ENCODE assay signal across 21 cellular contexts in genomic region chr12:56061982-56062381, GRCh38.
"Had no signal": no experiment of that assay in that cellular context is flagged by ENCODE, and none has a peak within 500 bp of the region (broad histone marks: within the 10 kb centered on the region; RNA-seq: fewer than 3 reads in every experiment).

No MANE protein-coding gene starts in this region.

- H3K4me3 ChIP-seq: body of pancreas, gastroesophageal sphincter, left lung, lung, neural progenitor cell, prostate gland, upper lobe of left lung had no signal

- H3K4me1 Mint-ChIP-seq: naive thymus-derived CD8-positive, alpha-beta T cell; neural progenitor cell had no signal

- H3K36me3 Mint-ChIP-seq: activated CD4-positive, alpha-beta memory T cell treated with anti-CD3 and anti-CD28 coated beads for 36 hours; naive thymus-derived CD8-positive, alpha-beta T cell; neural progenitor cell had no signal

- H3K9me3 Mint-ChIP-seq: activated CD4-positive, alpha-beta memory T cell treated with anti-CD3 and anti-CD28 coated beads for 36 hours; activated naive CD8-positive, alpha-beta T cell treated with anti-CD3 and anti-CD28 coated beads, Interleukin-2, amount 50 U/mL, for 24 hours; activated T-cell treated with anti-CD3 and anti-CD28 coated beads, Interleukin-2, amount 50 U/mL, for 72 hours; dendritic cell treated with granulocyte-macrophage colony-stimulating factor and Interleukin-4, amounts not matched to agents 40 ng/mL and 50 ng/mL, for 4 days; neural progenitor cell had no signal

- H2AFZ ChIP-seq: neural progenitor cell had no signal

- DNase-seq: activated CD4-positive, alpha-beta memory T cell treated with anti-CD3 and anti-CD28 coated beads for 36 hours; activated CD4-positive, alpha-beta T cell treated with anti-CD3 and anti-CD28 coated beads for 48 hours; activated effector memory CD4-positive, alpha-beta T cell treated with Interleukin-2 at 50 U/mL for 16 hours; activated naive CD4-positive, alpha-beta T cell treated with anti-CD3 and anti-CD28 coated beads, Interleukin-2, amount 50 U/mL, for 16 hours; activated naive CD8-positive, alpha-beta T cell treated with anti-CD3 and anti-CD28 coated beads, Interleukin-2, amount 50 U/mL, for 24 hours; activated T-cell treated with anti-CD3 and anti-CD28 coated beads, Interleukin-2, amount 50 U/mL, for 72 hours; body of pancreas; effector CD4-positive, alpha-beta T cell; head of caudate nucleus; left lung; naive thymus-derived CD8-positive, alpha-beta T cell; right cardiac atrium; stimulated activated CD4-positive, alpha-beta T cell treated with anti-CD3 and anti-CD28 coated beads, Interleukin-4, amount 100 ng/mL, for 24 hours; stimulated activated naive CD8-positive, alpha-beta T cell treated with anti-CD3 and anti-CD28 coated beads, Interleukin-15, Interleukin-2, amounts not matched to agents 100 U/mL and 50 U/mL, for 24 hours; upper lobe of left lung had no signal

- H3K27ac ChIP-seq: body of pancreas, gastroesophageal sphincter, left lung, neural progenitor cell, prostate gland, upper lobe of left lung had no signal

- H3K4me3 Mint-ChIP-seq: activated CD4-positive, alpha-beta memory T cell treated with anti-CD3 and anti-CD28 coated beads for 36 hours; activated naive CD8-positive, alpha-beta T cell treated with anti-CD3 and anti-CD28 coated beads, Interleukin-2, amount 50 U/mL, for 24 hours; activated T-cell treated with anti-CD3 and anti-CD28 coated beads, Interleukin-2, amount 50 U/mL, for 72 hours; dendritic cell treated with granulocyte-macrophage colony-stimulating factor and Interleukin-4, amounts not matched to agents 40 ng/mL and 50 ng/mL, for 4 days; naive thymus-derived CD8-positive, alpha-beta T cell; neural progenitor cell had no signal

- H3K4me2 ChIP-seq: neural progenitor cell had no signal

- H3K36me3 ChIP-seq: gastroesophageal sphincter, left lung, neural progenitor cell, prostate gland, upper lobe of left lung had no signal

- H3K9ac ChIP-seq: neural progenitor cell had no signal

- ATAC-seq: activated naive CD8-positive, alpha-beta T cell treated with anti-CD3 and anti-CD28 coated beads, Interleukin-2, amount 50 U/mL, for 24 hours; activated T-cell treated with anti-CD3 and anti-CD28 coated beads, Interleukin-2, amount 50 U/mL, for 72 hours; body of pancreas; esophagus mucosa; gastroesophageal sphincter; left lung; naive thymus-derived CD8-positive, alpha-beta T cell; right cardiac atrium; stimulated activated naive CD8-positive, alpha-beta T cell treated with anti-CD3 and anti-CD28 coated beads, Interleukin-15, Interleukin-2, amounts not matched to agents 100 U/mL and 50 U/mL, for 24 hours had no signal

- H3K27me3 ChIP-seq: body of pancreas, left lung, neural progenitor cell, upper lobe of left lung had no signal

- H3K27ac Mint-ChIP-seq: activated CD4-positive, alpha-beta memory T cell treated with anti-CD3 and anti-CD28 coated beads for 36 hours; activated naive CD8-positive, alpha-beta T cell treated with anti-CD3 and anti-CD28 coated beads, Interleukin-2, amount 50 U/mL, for 24 hours; activated T-cell treated with anti-CD3 and anti-CD28 coated beads, Interleukin-2, amount 50 U/mL, for 72 hours; dendritic cell treated with granulocyte-macrophage colony-stimulating factor and Interleukin-4, amounts not matched to agents 40 ng/mL and 50 ng/mL, for 4 days; naive thymus-derived CD8-positive, alpha-beta T cell; neural progenitor cell had no signal

- H3K9me3 ChIP-seq: body of pancreas, gastroesophageal sphincter, left lung, prostate gland, upper lobe of left lung had no signal

- H3K27me3 Mint-ChIP-seq: activated CD4-positive, alpha-beta memory T cell treated with anti-CD3 and anti-CD28 coated beads for 36 hours had no signal

- H3K4me1 ChIP-seq: body of pancreas, gastroesophageal sphincter, left lung, neural progenitor cell, prostate gland, upper lobe of left lung had no signal
